Comparison of ENCODE assay signal across 1 cellular context in the genomic region with DNA sequence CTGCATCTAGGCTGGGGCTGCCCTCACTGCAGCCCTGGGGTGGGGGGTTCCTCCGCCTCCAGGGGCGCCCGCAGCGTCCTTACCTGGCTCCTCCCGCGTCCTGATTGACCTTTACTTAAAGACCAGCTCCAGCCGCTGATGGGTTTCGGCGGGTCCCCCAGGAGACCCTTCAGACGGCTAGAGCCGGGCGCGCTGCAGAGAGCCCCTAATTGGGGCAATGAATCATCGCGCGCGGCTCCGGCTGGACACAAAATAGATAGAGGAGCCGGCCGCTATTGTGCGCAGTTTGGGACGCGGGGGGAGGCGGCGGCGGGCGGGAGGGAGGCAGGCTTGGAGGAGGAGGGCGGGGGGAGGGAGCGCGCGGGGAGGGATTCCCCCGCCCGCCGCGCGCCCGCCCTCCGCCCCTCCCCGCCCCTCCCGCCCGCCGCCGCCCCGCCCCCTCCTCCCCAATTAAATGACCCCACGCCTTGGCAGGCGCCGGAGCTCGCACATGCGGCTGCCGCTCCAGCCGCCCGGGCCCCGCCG.
A peak's percentile ranks its signal among the peaks of the same experiment; 100 is the strongest.
TF ChIP-seq lines count a peak whose summit lies in the region.

No MANE protein-coding gene starts in this region.

TF ChIP-seq in HepG2, 621 proteins besides CTCF, POLR2A, EP300 and RAD21 (continued from another document):
- TF ChIP-seq, protein P1, sequence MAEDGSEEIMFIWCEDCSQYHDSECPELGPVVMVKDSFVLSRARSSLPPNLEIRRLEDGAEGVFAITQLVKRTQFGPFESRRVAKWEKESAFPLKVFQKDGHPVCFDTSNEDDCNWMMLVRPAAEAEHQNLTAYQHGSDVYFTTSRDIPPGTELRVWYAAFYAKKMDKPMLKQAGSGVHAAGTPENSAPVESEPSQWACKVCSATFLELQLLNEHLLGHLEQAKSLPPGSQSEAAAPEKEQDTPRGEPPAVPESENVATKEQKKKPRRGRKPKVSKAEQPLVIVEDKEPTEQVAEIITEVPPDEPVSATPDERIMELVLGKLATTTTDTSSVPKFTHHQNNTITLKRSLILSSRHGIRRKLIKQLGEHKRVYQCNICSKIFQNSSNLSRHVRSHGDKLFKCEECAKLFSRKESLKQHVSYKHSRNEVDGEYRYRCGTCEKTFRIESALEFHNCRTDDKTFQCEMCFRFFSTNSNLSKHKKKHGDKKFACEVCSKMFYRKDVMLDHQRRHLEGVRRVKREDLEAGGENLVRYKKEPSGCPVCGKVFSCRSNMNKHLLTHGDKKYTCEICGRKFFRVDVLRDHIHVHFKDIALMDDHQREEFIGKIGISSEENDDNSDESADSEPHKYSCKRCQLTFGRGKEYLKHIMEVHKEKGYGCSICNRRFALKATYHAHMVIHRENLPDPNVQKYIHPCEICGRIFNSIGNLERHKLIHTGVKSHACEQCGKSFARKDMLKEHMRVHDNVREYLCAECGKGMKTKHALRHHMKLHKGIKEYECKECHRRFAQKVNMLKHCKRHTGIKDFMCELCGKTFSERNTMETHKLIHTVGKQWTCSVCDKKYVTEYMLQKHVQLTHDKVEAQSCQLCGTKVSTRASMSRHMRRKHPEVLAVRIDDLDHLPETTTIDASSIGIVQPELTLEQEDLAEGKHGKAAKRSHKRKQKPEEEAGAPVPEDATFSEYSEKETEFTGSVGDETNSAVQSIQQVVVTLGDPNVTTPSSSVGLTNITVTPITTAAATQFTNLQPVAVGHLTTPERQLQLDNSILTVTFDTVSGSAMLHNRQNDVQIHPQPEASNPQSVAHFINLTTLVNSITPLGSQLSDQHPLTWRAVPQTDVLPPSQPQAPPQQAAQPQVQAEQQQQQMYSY (CRISPR knock-in tag; IDR thresholded peaks at IDR 0.05) = no peak
- TF ChIP-seq, protein P2, sequence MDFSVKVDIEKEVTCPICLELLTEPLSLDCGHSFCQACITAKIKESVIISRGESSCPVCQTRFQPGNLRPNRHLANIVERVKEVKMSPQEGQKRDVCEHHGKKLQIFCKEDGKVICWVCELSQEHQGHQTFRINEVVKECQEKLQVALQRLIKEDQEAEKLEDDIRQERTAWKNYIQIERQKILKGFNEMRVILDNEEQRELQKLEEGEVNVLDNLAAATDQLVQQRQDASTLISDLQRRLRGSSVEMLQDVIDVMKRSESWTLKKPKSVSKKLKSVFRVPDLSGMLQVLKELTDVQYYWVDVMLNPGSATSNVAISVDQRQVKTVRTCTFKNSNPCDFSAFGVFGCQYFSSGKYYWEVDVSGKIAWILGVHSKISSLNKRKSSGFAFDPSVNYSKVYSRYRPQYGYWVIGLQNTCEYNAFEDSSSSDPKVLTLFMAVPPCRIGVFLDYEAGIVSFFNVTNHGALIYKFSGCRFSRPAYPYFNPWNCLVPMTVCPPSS (IDR thresholded peaks at IDR 0.05) = no peak
- no peak for TF ChIP-seq AKAP8 (CRISPR knock-in tag; IDR thresholded peaks at IDR 0.05)
- TF ChIP-seq FOXK2 (IDR thresholded peaks at IDR 0.05) = no peak
- TF ChIP-seq CHCHD3 (CRISPR knock-in tag; IDR thresholded peaks at IDR 0.05) = no peak
- TF ChIP-seq, protein P3, sequence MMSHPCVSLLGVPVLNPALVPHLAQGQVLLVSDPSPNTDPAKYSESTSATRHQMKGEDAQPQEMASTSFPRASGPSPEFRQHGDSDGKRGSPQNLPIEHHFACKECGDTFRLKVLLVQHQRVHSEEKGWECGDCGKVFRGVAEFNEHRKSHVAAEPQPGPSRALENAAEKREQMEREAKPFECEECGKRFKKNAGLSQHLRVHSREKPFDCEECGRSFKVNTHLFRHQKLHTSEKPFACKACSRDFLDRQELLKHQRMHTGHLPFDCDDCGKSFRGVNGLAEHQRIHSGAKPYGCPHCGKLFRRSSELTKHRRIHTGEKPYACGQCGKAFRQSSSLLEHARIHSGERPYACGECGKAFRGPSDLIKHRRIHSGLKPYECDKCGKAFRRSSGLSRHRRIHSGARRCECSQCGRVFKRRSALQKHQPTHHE (CRISPR knock-in tag; IDR thresholded peaks at IDR 0.05; ENCODE audit: borderline replicate concordance) = no peak
- TF ChIP-seq SUZ12 (IDR thresholded peaks at IDR 0.05; ENCODE audit: low read depth, low read length) = no peak
- TF ChIP-seq BCL6 (CRISPR knock-in tag; IDR thresholded peaks at IDR 0.05) = no peak
- TF ChIP-seq TP53 (CRISPR knock-in tag; conservative IDR thresholded peaks at IDR 0.05) = no peak
- no peak for TF ChIP-seq SETDB1 (CRISPR knock-in tag; IDR thresholded peaks at IDR 0.05; ENCODE audit: borderline replicate concordance)
- no peak for TF ChIP-seq ZNF441 (CRISPR knock-in tag; IDR thresholded peaks at IDR 0.05; ENCODE audit: borderline replicate concordance)
- TF ChIP-seq TMF1 (CRISPR knock-in tag; IDR thresholded peaks at IDR 0.05; ENCODE audit: low read depth) = no peak
- no peak for TF ChIP-seq MEF2D (CRISPR knock-in tag; IDR thresholded peaks at IDR 0.05)
- TF ChIP-seq SAFB2 (CRISPR knock-in tag; IDR thresholded peaks at IDR 0.05; ENCODE audit: borderline replicate concordance, low read depth) = no peak
- no peak for TF ChIP-seq ZNF160 (CRISPR knock-in tag; IDR thresholded peaks at IDR 0.05)
- no peak for TF ChIP-seq ZNF205 (CRISPR knock-in tag; IDR thresholded peaks at IDR 0.05)
- no peak for TF ChIP-seq ZSCAN12 (CRISPR knock-in tag; IDR thresholded peaks at IDR 0.05)
- TF ChIP-seq ZBTB21 (CRISPR knock-in tag; IDR thresholded peaks at IDR 0.05) = no peak
- no peak for TF ChIP-seq HMG20B (CRISPR knock-in tag; conservative IDR thresholded peaks at IDR 0.05)
- no peak for TF ChIP-seq TCF7 (IDR thresholded peaks at IDR 0.05; ENCODE audit: low read depth)
- TF ChIP-seq RBM39 (IDR thresholded peaks at IDR 0.05; ENCODE audit: low read depth, low read length, poor library complexity, severe bottlenecking) = peak; percentile 51
- TF ChIP-seq FOSL2 (CRISPR knock-in tag; IDR thresholded peaks at IDR 0.05) = peak; percentile 41; the same call in 1 of the 2 replicates
- TF ChIP-seq, protein P4, sequence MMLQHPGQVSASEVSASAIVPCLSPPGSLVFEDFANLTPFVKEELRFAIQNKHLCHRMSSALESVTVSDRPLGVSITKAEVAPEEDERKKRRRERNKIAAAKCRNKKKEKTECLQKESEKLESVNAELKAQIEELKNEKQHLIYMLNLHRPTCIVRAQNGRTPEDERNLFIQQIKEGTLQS (CRISPR knock-in tag; IDR thresholded peaks at IDR 0.05) = 0 out of 2 replicates have a peak, but pooled peaks have one; percentile 25
- TF ChIP-seq NFKBIZ (CRISPR knock-in tag; IDR thresholded peaks at IDR 0.05) = no peak
- peak; percentile 14 for TF ChIP-seq TEAD3 (CRISPR knock-in tag; optimal IDR thresholded peaks at IDR 0.05; ENCODE audit: borderline replicate concordance)
- no peak for TF ChIP-seq ZNF224 (CRISPR knock-in tag; IDR thresholded peaks at IDR 0.05)
- no peak for TF ChIP-seq RNF2 (conservative IDR thresholded peaks at IDR 0.05; ENCODE audit: low read depth)
- TF ChIP-seq, protein P5, sequence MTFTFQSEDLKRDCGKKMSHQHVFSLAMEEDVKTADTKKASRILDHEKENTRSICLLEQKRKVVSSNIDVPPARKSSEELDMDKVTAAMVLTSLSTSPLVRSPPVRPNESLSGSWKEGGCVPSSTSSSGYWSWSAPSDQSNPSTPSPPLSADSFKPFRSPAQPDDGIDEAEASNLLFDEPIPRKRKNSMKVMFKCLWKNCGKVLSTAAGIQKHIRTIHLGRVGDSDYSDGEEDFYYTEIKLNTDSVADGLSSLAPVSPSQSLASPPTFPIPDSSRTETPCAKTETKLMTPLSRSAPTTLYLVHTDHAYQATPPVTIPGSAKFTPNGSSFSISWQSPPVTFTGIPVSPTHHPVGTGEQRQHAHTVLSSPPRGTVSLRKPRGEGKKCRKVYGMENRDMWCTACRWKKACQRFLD (CRISPR knock-in tag; IDR thresholded peaks at IDR 0.05; ENCODE audit: borderline replicate concordance) = no peak
- 0 out of 2 replicates have a peak, but pooled peaks have one; percentile 29 for TF ChIP-seq RARA (CRISPR knock-in tag; IDR thresholded peaks at IDR 0.05)
- no peak for TF ChIP-seq ZNF879 (CRISPR knock-in tag; IDR thresholded peaks at IDR 0.05)
- TF ChIP-seq, protein P6, sequence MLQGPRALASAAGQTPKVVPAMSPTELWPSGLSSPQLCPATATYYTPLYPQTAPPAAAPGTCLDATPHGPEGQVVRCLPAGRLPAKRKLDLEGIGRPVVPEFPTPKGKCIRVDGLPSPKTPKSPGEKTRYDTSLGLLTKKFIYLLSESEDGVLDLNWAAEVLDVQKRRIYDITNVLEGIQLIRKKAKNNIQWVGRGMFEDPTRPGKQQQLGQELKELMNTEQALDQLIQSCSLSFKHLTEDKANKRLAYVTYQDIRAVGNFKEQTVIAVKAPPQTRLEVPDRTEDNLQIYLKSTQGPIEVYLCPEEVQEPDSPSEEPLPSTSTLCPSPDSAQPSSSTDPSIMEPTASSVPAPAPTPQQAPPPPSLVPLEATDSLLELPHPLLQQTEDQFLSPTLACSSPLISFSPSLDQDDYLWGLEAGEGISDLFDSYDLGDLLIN (CRISPR knock-in tag; IDR thresholded peaks at IDR 0.05; ENCODE audit: borderline replicate concordance) = no peak
- no peak for TF ChIP-seq HOXA9 (CRISPR knock-in tag; IDR thresholded peaks at IDR 0.05; ENCODE audit: borderline replicate concordance)
- TF ChIP-seq ZNF747 (CRISPR knock-in tag; IDR thresholded peaks at IDR 0.05; ENCODE audit: borderline replicate concordance) = no peak
- TF ChIP-seq, protein P7, sequence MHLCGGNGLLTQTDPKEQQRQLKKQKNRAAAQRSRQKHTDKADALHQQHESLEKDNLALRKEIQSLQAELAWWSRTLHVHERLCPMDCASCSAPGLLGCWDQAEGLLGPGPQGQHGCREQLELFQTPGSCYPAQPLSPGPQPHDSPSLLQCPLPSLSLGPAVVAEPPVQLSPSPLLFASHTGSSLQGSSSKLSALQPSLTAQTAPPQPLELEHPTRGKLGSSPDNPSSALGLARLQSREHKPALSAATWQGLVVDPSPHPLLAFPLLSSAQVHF (CRISPR knock-in tag; IDR thresholded peaks at IDR 0.05) = no peak
- no peak for TF ChIP-seq NFYC (CRISPR knock-in tag; IDR thresholded peaks at IDR 0.05)
- no peak for TF ChIP-seq MIER3 (CRISPR knock-in tag; IDR thresholded peaks at IDR 0.05; ENCODE audit: borderline replicate concordance)
- TF ChIP-seq, protein P8, sequence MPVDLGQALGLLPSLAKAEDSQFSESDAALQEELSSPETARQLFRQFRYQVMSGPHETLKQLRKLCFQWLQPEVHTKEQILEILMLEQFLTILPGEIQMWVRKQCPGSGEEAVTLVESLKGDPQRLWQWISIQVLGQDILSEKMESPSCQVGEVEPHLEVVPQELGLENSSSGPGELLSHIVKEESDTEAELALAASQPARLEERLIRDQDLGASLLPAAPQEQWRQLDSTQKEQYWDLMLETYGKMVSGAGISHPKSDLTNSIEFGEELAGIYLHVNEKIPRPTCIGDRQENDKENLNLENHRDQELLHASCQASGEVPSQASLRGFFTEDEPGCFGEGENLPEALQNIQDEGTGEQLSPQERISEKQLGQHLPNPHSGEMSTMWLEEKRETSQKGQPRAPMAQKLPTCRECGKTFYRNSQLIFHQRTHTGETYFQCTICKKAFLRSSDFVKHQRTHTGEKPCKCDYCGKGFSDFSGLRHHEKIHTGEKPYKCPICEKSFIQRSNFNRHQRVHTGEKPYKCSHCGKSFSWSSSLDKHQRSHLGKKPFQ (CRISPR knock-in tag; IDR thresholded peaks at IDR 0.05; ENCODE audit: insufficient replicate concordance) = peak; percentile 16
- TF ChIP-seq, protein P9, sequence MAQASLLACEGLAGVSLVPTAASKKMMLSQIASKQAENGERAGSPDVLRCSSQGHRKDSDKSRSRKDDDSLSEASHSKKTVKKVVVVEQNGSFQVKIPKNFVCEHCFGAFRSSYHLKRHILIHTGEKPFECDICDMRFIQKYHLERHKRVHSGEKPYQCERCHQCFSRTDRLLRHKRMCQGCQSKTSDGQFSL (CRISPR knock-in tag; IDR thresholded peaks at IDR 0.05) = no peak
- no peak for TF ChIP-seq ATF7 (IDR thresholded peaks at IDR 0.05)
- no peak for TF ChIP-seq ATF7 (CRISPR knock-in tag; IDR thresholded peaks at IDR 0.05)
- no peak for TF ChIP-seq FOXA1 (IDR thresholded peaks at IDR 0.05)
- TF ChIP-seq FOXA1 (CRISPR knock-in tag; IDR thresholded peaks at IDR 0.05) = no peak
- no peak for TF ChIP-seq HIVEP1 (CRISPR knock-in tag; IDR thresholded peaks at IDR 0.05)
- no peak for TF ChIP-seq ZNF331 (CRISPR knock-in tag; IDR thresholded peaks at IDR 0.05)
- TF ChIP-seq TOPORS (CRISPR knock-in tag; IDR thresholded peaks at IDR 0.05) = no peak
- TF ChIP-seq ZNF256 (CRISPR knock-in tag; conservative IDR thresholded peaks at IDR 0.05) = no peak
- TF ChIP-seq SRY (CRISPR knock-in tag; IDR thresholded peaks at IDR 0.05) = no peak
